Comparison of ENCODE assay signal across 22 cellular contexts in the genomic region with DNA sequence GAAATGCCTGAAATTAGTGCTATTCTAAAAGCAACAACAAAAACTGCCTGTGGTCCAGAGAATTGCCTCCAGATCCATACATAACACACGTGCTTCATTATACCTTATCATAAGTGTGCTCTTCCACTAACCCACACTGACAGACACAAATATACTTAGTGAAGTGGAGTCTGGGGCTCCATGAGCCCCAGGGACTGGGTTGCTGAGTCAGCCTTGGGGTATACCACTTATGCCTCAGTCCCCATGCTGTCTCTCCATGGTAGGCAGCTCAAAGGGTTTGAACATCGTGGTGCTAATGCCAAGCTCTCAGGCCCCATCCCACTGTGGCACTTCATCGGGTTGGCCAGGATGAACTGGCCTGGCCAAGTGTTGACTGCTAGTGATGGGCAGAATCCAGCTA. TPM values are rescaled to one million over a fixed set of nuclear protein-coding genes. Genes with fewer than 3 reads are reported as not detected.
DNase-seq lines count a peak whose midpoint lies in the region; ATAC-seq, FAIRE-seq and TF ChIP-seq lines count a peak whose summit lies in the region.
"Had no signal": no experiment of that assay in that cellular context is flagged by ENCODE, and none has a peak within 500 bp of the region (broad histone marks: within the 10 kb centered on the region; RNA-seq: fewer than 3 reads in every experiment).

No MANE protein-coding gene starts in this region.

- DNase-seq in A673 (ENCODE audit: low spot score) (no peak), GM23338 (ENCODE audit: low spot score) (no peak), K562 (ENCODE audit: extremely low read depth in 1 of 4, low spot score in 3 of 4) (no peak), nephron progenitor cell (no peak), NCI-H2029 (lab: John Stamatoyannopoulos, UW) (no peak), NCI-H524 treated with DMSO at 0.1 percent for 48 hours (lab: John Stamatoyannopoulos, UW) (no peak), kidney glomerular epithelial cell (lab: John Stamatoyannopoulos, UW) (no peak), NCI-H1417 treated with DMSO at 0.1 percent for 48 hours (lab: John Stamatoyannopoulos, UW) (no peak)
- DNase-seq: Caco-2; CD8-positive, alpha-beta T cell; EL; GDM1; NCI-H1105 treated with DMSO at 0.1 percent for 48 hours; NCI-H2029 treated with DMSO at 0.1 percent for 48 hours; NCI-H446 treated with DMSO at 0.1 percent for 48 hours; NCI-H526 treated with DMSO at 0.1 percent for 48 hours; RPMI8226; SHP77 had no signal

- H3K9me3 Mint-ChIP-seq in GM23338 (no peaks in the 10 kb centered on the region), nephron progenitor cell (no peaks in the 10 kb centered on the region)
- H3K9me3 Mint-ChIP-seq: CD8-positive, alpha-beta T cell had no signal

- H4K20me1 ChIP-seq in GM23338 (replicated peaks; ENCODE audit: insufficient read depth) (peaks cover 60% of the 10 kb centered on the region), K562 (replicated peaks; ENCODE audit: control insufficient read depth, insufficient read depth, low read length) (peaks cover 18% of the 10 kb centered on the region)

- no peaks in the 10 kb centered on the region for H3F3A ChIP-seq in GM23338 (replicated peaks; ENCODE audit: low read depth)

- H3K9me3 ChIP-seq in A673 (ENCODE audit: low read depth, low read length, poor library complexity, severe bottlenecking) = no peaks in the 10 kb centered on the region
- no peaks in the 10 kb centered on the region for H3K9me3 ChIP-seq in K562 (replicated peaks; ENCODE audit: control insufficient read depth, insufficient read depth, low read depth, low read length)
- H3K9me3 ChIP-seq: A549, Caco-2 had no signal

- no peak for TF ChIP-seq POLR2A in K562 (conservative IDR thresholded peaks at IDR 0.05)

- POLR2A ChIA-PET in A673 (lab: Charles Lee; ENCODE audit: low non-redundant PET) (no interaction called here), K562 (lab: Yijun Ruan, JAX) (interaction anchor here (0.5 to 3.2 kb wide), 3 partner anchors 11 to 277 kb away, joined by 3 to 11 read pairs (median 4); a partner anchor contains a TSS)

- no peak overlapping the region for H3K4me3 ChIP-seq in A673 (ENCODE audit: low read depth, low read length, poor library complexity, severe bottlenecking)
- no peak overlapping the region for H3K4me3 ChIP-seq in GM23338
- H3K4me3 ChIP-seq in K562 = no peak overlapping the region
- H3K4me3 ChIP-seq: A549, GM12878 had no signal

- no peak for FAIRE-seq in K562 (lab: Jason Lieb, UNC)
- FAIRE-seq: A549, GM12878, HepG2 had no signal

- no peaks in the 10 kb centered on the region for H3K27me3 Mint-ChIP-seq in GM23338 (ENCODE audit: insufficient read depth, low read depth, poor library complexity)
- no peaks in the 10 kb centered on the region for H3K27me3 Mint-ChIP-seq in nephron progenitor cell (ENCODE audit: low read depth, poor library complexity)

- H3K4me1 ChIP-seq in A673 (ENCODE audit: insufficient read depth, low read length, poor library complexity, severe bottlenecking) = peaks cover 97% of the 10 kb centered on the region
- no peaks in the 10 kb centered on the region for H3K4me1 ChIP-seq in GM23338 (ENCODE audit: insufficient read depth)
- H3K4me1 ChIP-seq in K562 (replicated peaks in 1 of 2; ENCODE audit: control insufficient read depth in 2 of 2, insufficient read depth in 2 of 2, low read length in 2 of 2) = peaks cover 35 to 48% of the 10 kb centered on the region in 2 experiments

- H3K4me2 ChIP-seq in GM23338 (no peak overlapping the region), K562 (ENCODE audit: insufficient read depth, low read length) (no peak overlapping the region)
- H3K4me2 ChIP-seq: A549 had no signal

- BruUV-seq in A673 (replicated peaks; lab: Mats Ljungman, UMichigan) (no TSS peak), K562 (replicated peaks; lab: Mats Ljungman, UMichigan) (no TSS peak)

- H3K27ac Mint-ChIP-seq in GM23338 = peak overlapping the region; percentile 25
- H3K27ac Mint-ChIP-seq in nephron progenitor cell = peak overlapping the region; percentile 29
- H3K27ac Mint-ChIP-seq: CD8-positive, alpha-beta T cell had no signal

- H3K27ac ChIP-seq in A673 (ENCODE audit: low read depth, low read length, poor library complexity, severe bottlenecking) = peak overlapping the region; percentile 100
- H3K27ac ChIP-seq in GM23338 (ENCODE audit: low read depth) = no peak overlapping the region
- no peak overlapping the region for H3K27ac ChIP-seq in K562 (ENCODE audit: extremely low read depth, low read depth, low read length)
- H3K27ac ChIP-seq: A549, C4-2B had no signal

- H3K36me3 Mint-ChIP-seq in GM23338 (ENCODE audit: low read depth) (no peaks in the 10 kb centered on the region), nephron progenitor cell (ENCODE audit: low read depth) (no peaks in the 10 kb centered on the region)

- no peak for TF ChIP-seq EP300 in K562 (IDR thresholded peaks at IDR 0.05; ENCODE audit: low read length)

- H3K4me1 Mint-ChIP-seq in GM23338 (peaks cover 14% of the 10 kb centered on the region), nephron progenitor cell (peaks cover 17% of the 10 kb centered on the region)

- peaks cover 11% of the 10 kb centered on the region for H3K9me1 ChIP-seq in K562 (ENCODE audit: control insufficient read depth, insufficient read depth, low read length)

- CTCF ChIA-PET in A673 (lab: Charles Lee) = no interaction called here
- CTCF ChIA-PET in K562 (lab: Yijun Ruan, JAX; ENCODE audit: low intra/inter-chr PET ratio) = interaction anchor here (0.7 kb wide), 1 partner anchor 259 kb away, joined by 3 read pairs; no protein-coding TSS in a partner anchor

- no peaks in the 10 kb centered on the region for H3K9me2 ChIP-seq in GM23338 (ENCODE audit: insufficient read depth)

- H3K36me3 ChIP-seq in A673 (ENCODE audit: insufficient read depth, low read length, poor library complexity, severe bottlenecking) (no peaks in the 10 kb centered on the region), GM23338 (ENCODE audit: insufficient read depth) (no peaks in the 10 kb centered on the region), K562 (ENCODE audit: control insufficient read depth, insufficient read depth, low read length) (peaks cover 3% of the 10 kb centered on the region; the same call in 1 of the 3 replicates)

- 69% methylated on average over 3 of the region's 3 CpGs for WGBS in K562 (ENCODE audit: insufficient coverage, low coverage, missing lambda C conversion rate)

- H3K4me3 Mint-ChIP-seq in GM23338 = no peak overlapping the region
- no peak overlapping the region for H3K4me3 Mint-ChIP-seq in nephron progenitor cell
- H3K4me3 Mint-ChIP-seq: CD8-positive, alpha-beta T cell had no signal

- H2AFZ ChIP-seq in GM23338 (no peak overlapping the region), K562 (ENCODE audit: low read depth, low read length) (no peak overlapping the region)

- intact Hi-C loops in A673 (cut with micrococcal nuclease; ENCODE audit: unreplicated experiment) (no loop called here), K562 (cut with micrococcal nuclease) (no loop called here)

- in situ Hi-C loops in K562 (cut with MboI) = no loop called here

- H3K79me2 ChIP-seq in GM23338 (replicated peaks; ENCODE audit: insufficient read depth) = peaks cover 98% of the 10 kb centered on the region
- H3K79me2 ChIP-seq in K562 (ENCODE audit: control insufficient read depth, insufficient read depth, low read length) = peaks cover 83% of the 10 kb centered on the region

- H3K27me3 ChIP-seq in A673 (replicated peaks; ENCODE audit: insufficient read depth, low read depth, low read length, poor library complexity) (no peaks in the 10 kb centered on the region), GM23338 (ENCODE audit: insufficient read depth) (no peaks in the 10 kb centered on the region), K562 (ENCODE audit: control insufficient read depth in 2 of 2, insufficient read depth in 2 of 2, low read length in 2 of 2) (no peaks in the 10 kb centered on the region)

- H3K9ac ChIP-seq in K562 (ENCODE audit: insufficient read depth in 1 of 2, low read depth in 2 of 2, low read length in 2 of 2) = peak overlapping the region in 1 of 2 experiments; percentile 0; a peak in 1 of 4 replicates

- ATAC-seq in GM23338 = no peak
- no peak for ATAC-seq in K562
- ATAC-seq: A549; CD8-positive, alpha-beta T cell; GM12878; HepG2 had no signal

- TF ChIP-seq CTCF in A673 (conservative IDR thresholded peaks at IDR 0.05; ENCODE audit: low read depth, low read length) (no peak), GM23338 (conservative IDR thresholded peaks at IDR 0.05; ENCODE audit: low read depth in 2 of 2) (no peak), K562 (IDR thresholded peaks at IDR 0.05 in 2 of 3, conservative IDR thresholded peaks at IDR 0.05 in 1 of 3; ENCODE audit: insufficient read depth in 2 of 3, low read depth in 1 of 3, low read length in 3 of 3) (no peak), nephron progenitor cell (IDR thresholded peaks at IDR 0.05) (no peak)

- TF ChIP-seq RAD21 in K562 (CRISPR knock-in tag; conservative IDR thresholded peaks at IDR 0.05 in 1 of 2, IDR thresholded peaks at IDR 0.05 in 1 of 2) = no peak

RNA-seq across cellular contexts. Expression of a gene that starts 10.8 kb away (rescaled TPM):
- 94.7 and 95.2 TPM in 2 replicates for total RNA-seq in A673 (2021)
- total RNA-seq in GM23338 (2014; rRNA removed; shearing (Covaris generic)) = 71.7 and 84.2 TPM in 2 replicates
- 27.5 and 28.9 TPM in 2 replicates for polyA plus RNA-seq in GM23338 (2016; fragmentation: Nextera tagmentation; extraction: Ambion mirVana)
- 109 and 142 TPM in 2 replicates for total RNA-seq in K562 (2011; cell fraction: chromatin; rRNA removed; ENCODE audit: low replicate concordance)
- total RNA-seq in K562 (2011; cell fraction: nucleolus; rRNA removed) = 125 and 127 TPM in 2 replicates
- 125 and 135 TPM in 2 replicates for total RNA-seq in K562 (2011; cell fraction: nucleoplasm; rRNA removed)
- 77.1 and 78.6 TPM in 2 replicates for total RNA-seq in K562 (2014; rRNA removed)
- 60.2 and 61.9 TPM in 2 replicates for total RNA-seq in K562 (2014; rRNA removed; fragmentation: Illumina TruSeq; extraction: Trizol)
- total RNA-seq in K562 (2015; rRNA removed; fragmentation: Illumina TruSeq; extraction: Trizol) = 62.0 and 67.2 TPM in 2 replicates
- 78.4 and 81.8 TPM in 2 replicates for total RNA-seq in K562 (2021)
- polyA plus RNA-seq in K562 (2011; rRNA removed) = 120 and 137 TPM in 2 replicates
- 128 and 154 TPM in 2 replicates for polyA plus RNA-seq in K562 (2011; cell fraction: cytosol; rRNA removed)
- 109 and 127 TPM in 2 replicates for polyA plus RNA-seq in K562 (2011; cell fraction: nucleus; rRNA removed)
- polyA plus RNA-seq in K562 (2012) = 64.4 and 69.1 TPM in 2 replicates
- polyA plus RNA-seq in K562 (2014; fragmentation: Illumina TruSeq; extraction: Trizol) = 98.3 and 100 TPM in 2 replicates
- 10 to 100 TPM; 10.3 to 11.5 TPM for polyA plus RNA-seq in K562 (2014; fragmentation: Nextera tagmentation; extraction: Ambion mirVana)
- 50.4 and 57.0 TPM in 2 replicates for polyA plus RNA-seq in K562 (2014; rRNA removed)
- polyA minus RNA-seq in K562 (2011; rRNA and poly(A)+ RNA removed) = 182 and 274 TPM in 2 replicates
- 53.8 and 89.1 TPM in 2 replicates for polyA minus RNA-seq in K562 (2011; cell fraction: cytosol; rRNA and poly(A)+ RNA removed)
- 47.1 and 72.9 TPM in 2 replicates for polyA minus RNA-seq in K562 (2011; cell fraction: nucleus; rRNA and poly(A)+ RNA removed)

RNA-seq across cellular contexts. Expression of a gene that starts 10.9 kb away (rescaled TPM):
- total RNA-seq in A673 (2021) (47.4 and 57.3 TPM in 2 replicates), K562 (2014; rRNA removed) (112 and 119 TPM in 2 replicates), K562 (2014; rRNA removed; fragmentation: Illumina TruSeq; extraction: Trizol) (119 TPM in 2 replicates), K562 (2015; rRNA removed; fragmentation: Illumina TruSeq; extraction: Trizol) (105 and 107 TPM in 2 replicates), K562 (2021) (87.4 and 98.3 TPM in 2 replicates)
- 84.8 and 99.4 TPM in 2 replicates for total RNA-seq in GM23338 (2014; rRNA removed; shearing (Covaris generic))
- polyA plus RNA-seq in GM23338 (2016; fragmentation: Nextera tagmentation; extraction: Ambion mirVana) (114 and 120 TPM in 2 replicates), K562 (2011; rRNA removed) (132 and 154 TPM in 2 replicates), K562 (2014; fragmentation: Illumina TruSeq; extraction: Trizol) (88.5 and 99.2 TPM in 2 replicates), K562 (2014; fragmentation: Nextera tagmentation; extraction: Ambion mirVana) (100 to 1,000 TPM; 236 to 237 TPM), K562 (2014; rRNA removed) (110 and 134 TPM in 2 replicates)
- 124 and 137 TPM in 2 replicates for total RNA-seq in K562 (2011; cell fraction: chromatin; rRNA removed; ENCODE audit: low replicate concordance)
- total RNA-seq in K562 (2011; cell fraction: nucleolus; rRNA removed) = 87.0 and 90.4 TPM in 2 replicates
- 129 and 185 TPM in 2 replicates for total RNA-seq in K562 (2011; cell fraction: nucleoplasm; rRNA removed)
- 67.9 and 117 TPM in 2 replicates for polyA plus RNA-seq in K562 (2011; cell fraction: cytosol; rRNA removed)
- 104 and 118 TPM in 2 replicates for polyA plus RNA-seq in K562 (2011; cell fraction: nucleus; rRNA removed)
- 61.4 and 143 TPM in 2 replicates for polyA plus RNA-seq in K562 (2012)
- polyA minus RNA-seq in K562 (2011; rRNA and poly(A)+ RNA removed) = 130 and 154 TPM in 2 replicates
- 25.9 and 38.0 TPM in 2 replicates for polyA minus RNA-seq in K562 (2011; cell fraction: cytosol; rRNA and poly(A)+ RNA removed)
- polyA minus RNA-seq in K562 (2011; cell fraction: nucleus; rRNA and poly(A)+ RNA removed) = 37.3 and 60.9 TPM in 2 replicates
